ENCODE assay signal across 8 cellular contexts in the genomic region with DNA sequence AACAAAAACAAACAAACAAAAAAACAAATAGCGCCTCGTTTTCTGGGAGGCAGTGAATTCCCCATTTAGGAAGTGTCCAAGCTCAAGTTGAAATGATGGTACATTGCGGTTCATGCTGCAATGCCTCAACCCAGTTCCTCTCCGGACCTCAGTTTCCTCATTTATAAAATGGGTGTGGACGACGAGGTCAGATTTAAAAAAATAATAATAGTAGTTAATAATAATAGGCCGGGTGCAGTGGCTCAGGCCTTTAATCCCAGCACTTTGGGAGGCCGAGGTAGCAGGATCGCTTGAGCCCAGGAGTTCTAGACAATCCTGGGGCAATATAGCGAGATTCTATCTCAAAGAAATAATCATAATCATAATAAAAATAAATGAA. TPM values are rescaled to one million over a fixed set of nuclear protein-coding genes. Genes with fewer than 3 reads are reported as not detected.
DNase-seq lines count a peak whose midpoint lies in the region; ATAC-seq and TF ChIP-seq lines count a peak whose summit lies in the region.

No MANE protein-coding gene starts in this region.

- no peak for DNase-seq in AG10803 (ENCODE audit: low read depth)
- no peak for DNase-seq in Jurkat, Clone E6-1 (ENCODE audit: low read depth, low spot score)
- no peak for DNase-seq in cardiac fibroblast (ENCODE audit: low read depth in 2 of 2)
- no peak for DNase-seq in naive thymus-derived CD8-positive, alpha-beta T cell
- no peak for DNase-seq in G401 (ENCODE audit: low spot score)
- no peak for DNase-seq in left colon
- no peak for DNase-seq in NCI-H2081 treated with DMSO at 0.1 percent for 48 hours (lab: John Stamatoyannopoulos, UW)

- H3K36me3 Mint-ChIP-seq in naive thymus-derived CD8-positive, alpha-beta T cell: no peaks in the 10 kb centered on the region

- H3K9me3 Mint-ChIP-seq in naive thymus-derived CD8-positive, alpha-beta T cell: no peaks in the 10 kb centered on the region

- H3K27me3 Mint-ChIP-seq in naive thymus-derived CD8-positive, alpha-beta T cell: no peaks in the 10 kb centered on the region

- in situ Hi-C loops in G401 (cut with HindIII; ENCODE audit: low sequenced_read_pairs): no loop called here

- peak overlapping the region in 1 of 10 donors; percentile 64 for H3K27ac Mint-ChIP-seq in naive thymus-derived CD8-positive, alpha-beta T cell

- POLR2A ChIA-PET in naive thymus-derived CD8-positive, alpha-beta T cell (lab: Charles Lee): interaction anchor here (0.6 to 7.8 kb wide), 9 partner anchors 11 to 330 kb away, joined by 3 to 133 read pairs (median 4); a partner anchor contains a TSS

- H3K4me3 ChIP-seq in AG10803 (ENCODE audit: low read length) (peak overlapping the region; percentile 56), cardiac fibroblast (replicated peaks in 1 of 2; ENCODE audit: low read depth in 2 of 2, low read length in 2 of 2) (peak overlapping the region; percentile 30 to 54)
- H3K4me3 ChIP-seq in Jurkat, Clone E6-1 (ENCODE audit: low read length): peak overlapping the region; percentile 53

- TF ChIP-seq CTCF in AG10803 (conservative IDR thresholded peaks at IDR 0.05; ENCODE audit: low read length) (no peak), cardiac fibroblast (IDR thresholded peaks at IDR 0.05; ENCODE audit: low read depth, low read length) (no peak)

- peaks cover 15 to 35% (median 31%) of the 10 kb centered on the region in 4 donors for H3K4me1 Mint-ChIP-seq in naive thymus-derived CD8-positive, alpha-beta T cell

- intact Hi-C loops in left colon (cut with DNase I, micrococcal nuclease): loop anchor here (2.0 to 5.0 kb wide), 2 partner anchors 38 to 40 kb away; no protein-coding TSS in a partner anchor

- peak overlapping the region in 8 of 10 donors; percentile 8 to 84 (median 42) for H3K4me3 Mint-ChIP-seq in naive thymus-derived CD8-positive, alpha-beta T cell

- ATAC-seq in naive thymus-derived CD8-positive, alpha-beta T cell: no peak
- ATAC-seq in left colon: no peak
- no peak for ATAC-seq in HG02759 (IDR thresholded peaks at IDR 0.05; ENCODE audit: unreplicated experiment)

RNA-seq across cellular contexts. Expression of a gene that starts 15.5 kb away (rescaled TPM):
- polyA plus RNA-seq in Jurkat, Clone E6-1 (2012; ENCODE audit: insufficient read depth, insufficient read length): 125 TPM
- total RNA-seq in naive thymus-derived CD8-positive, alpha-beta T cell: 10 to 100 TPM; 59.2 to 61.0 TPM
- polyA plus RNA-seq in naive thymus-derived CD8-positive, alpha-beta T cell: 10 to 100 TPM; 32.2 to 38.6 (median 33.7) TPM
- total RNA-seq in G401 (2014; rRNA removed; shearing (Covaris generic)): 115 and 130 TPM in 2 replicates
- total RNA-seq in left colon: 10 to 100 TPM; 37.1 to 43.6 TPM

RNA-seq across cellular contexts. Expression of a gene that starts 28.6 kb away (rescaled TPM):
- polyA plus RNA-seq in Jurkat, Clone E6-1 (2012; ENCODE audit: insufficient read depth, insufficient read length): 1.1 TPM
- total RNA-seq in naive thymus-derived CD8-positive, alpha-beta T cell: 1 to 10 TPM; 3.5 TPM
- polyA plus RNA-seq in naive thymus-derived CD8-positive, alpha-beta T cell: 10 to 100 TPM; 10.2 to 11.4 (median 11.0) TPM
- total RNA-seq in G401 (2014; rRNA removed; shearing (Covaris generic)): 0.31 and 1.5 TPM in 2 replicates
- total RNA-seq in left colon: 10 to 100 TPM in 1 of 2 donors, 1 to 10 TPM in 1; 4.4 to 46.0 TPM

RNA-seq across cellular contexts. Expression of a gene that starts 32.7 kb away (rescaled TPM):
- 16.2 TPM for polyA plus RNA-seq in Jurkat, Clone E6-1 (2012; ENCODE audit: insufficient read depth, insufficient read length)
- 1 to 10 TPM; 3.3 to 3.4 TPM for total RNA-seq in naive thymus-derived CD8-positive, alpha-beta T cell
- polyA plus RNA-seq in naive thymus-derived CD8-positive, alpha-beta T cell: 1 to 10 TPM; 2.4 to 7.4 (median 4.4) TPM
- total RNA-seq in G401 (2014; rRNA removed; shearing (Covaris generic)): 28.4 and 32.3 TPM in 2 replicates
- total RNA-seq in left colon: 1 to 10 TPM; 3.0 to 3.2 TPM

RNA-seq across cellular contexts. Expression of a gene that starts 34.3 kb away (rescaled TPM):
- polyA plus RNA-seq in Jurkat, Clone E6-1 (2012; ENCODE audit: insufficient read depth, insufficient read length): 17.7 TPM
- total RNA-seq in naive thymus-derived CD8-positive, alpha-beta T cell: 10 to 100 TPM; 12.4 to 13.2 TPM
- 1 to 10 TPM in 2 of 3 donors, under 1 TPM in 1; 0.64 to 2.5 (median 1.2) TPM for polyA plus RNA-seq in naive thymus-derived CD8-positive, alpha-beta T cell
- 3.6 and 21.0 TPM in 2 replicates for total RNA-seq in G401 (2014; rRNA removed; shearing (Covaris generic))
- total RNA-seq in left colon: 10 to 100 TPM; 34.1 to 35.0 TPM

RNA-seq across cellular contexts. Expression of a gene that starts 57.7 kb away (rescaled TPM):
- polyA plus RNA-seq in Jurkat, Clone E6-1 (2012; ENCODE audit: insufficient read depth, insufficient read length): 3.5 TPM
- total RNA-seq in naive thymus-derived CD8-positive, alpha-beta T cell: 1 to 10 TPM; 1.0 to 1.8 TPM
- under 1 TPM in 2 of 3 donors, not detected in 1; 0.27 to 0.41 TPM for polyA plus RNA-seq in naive thymus-derived CD8-positive, alpha-beta T cell
- 17.0 and 22.0 TPM in 2 replicates for total RNA-seq in G401 (2014; rRNA removed; shearing (Covaris generic))
- 1 to 10 TPM; 3.4 to 6.1 TPM for total RNA-seq in left colon
